8 cellular contexts compared by ENCODE assay signal in the genomic region with DNA sequence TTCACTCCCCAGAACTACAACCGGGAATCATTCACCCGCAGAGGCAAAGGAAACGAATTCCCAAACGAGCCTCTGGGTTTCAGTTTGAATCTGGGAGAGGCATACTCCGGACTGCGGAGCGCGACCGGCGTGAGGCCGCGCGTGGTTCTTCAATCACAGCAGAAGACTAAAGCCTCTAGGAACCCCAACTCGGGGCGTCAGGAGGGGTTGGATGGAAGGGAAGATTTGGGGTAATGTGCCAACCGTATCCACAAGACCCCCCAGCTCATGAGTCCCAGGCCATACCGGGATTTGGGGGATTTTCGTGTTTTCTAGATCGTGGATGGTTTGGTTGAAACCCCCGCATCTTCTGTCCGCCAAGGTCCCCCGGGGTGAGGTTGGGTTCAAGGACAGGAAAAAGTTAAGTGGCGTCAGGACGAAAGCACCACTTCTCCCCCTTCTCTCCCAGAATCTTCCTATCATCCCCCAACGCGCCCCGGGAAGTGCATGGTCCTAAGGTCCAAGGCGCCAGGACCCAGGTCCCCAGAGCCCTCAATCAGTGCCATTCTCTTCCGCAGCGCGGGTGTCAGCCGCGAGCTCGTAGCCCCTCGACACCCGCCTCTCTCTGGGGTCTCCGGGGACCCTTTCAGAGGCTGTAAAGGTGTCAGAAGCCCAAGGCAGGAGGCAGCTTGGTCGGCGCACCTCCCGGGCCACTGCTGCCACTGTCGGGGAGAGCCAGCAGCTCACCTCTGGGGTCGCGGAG. TPM values are rescaled to one million over a fixed set of nuclear protein-coding genes. Genes with fewer than 3 reads are reported as not detected.
DNase-seq lines count a peak whose midpoint lies in the region; ATAC-seq and TF ChIP-seq lines count a peak whose summit lies in the region.

No MANE protein-coding gene starts in this region.

- H3K9me3 Mint-ChIP-seq in activated CD4-positive, alpha-beta T cell treated with anti-CD3 and anti-CD28 coated beads for 36 hours (ENCODE audit: low read depth) = no peaks in the 10 kb centered on the region
- peaks cover 0 to 2% (median 0%) of the 10 kb centered on the region in 5 experiments for H3K9me3 Mint-ChIP-seq in brain

- H3K27ac ChIP-seq in tibial artery = peak overlapping the region; percentile 98 to 99

- H3K4me3 ChIP-seq in tibial artery (peak overlapping the region; percentile 63 to 87), BE2C (ENCODE audit: low read depth, low read length) (no peak overlapping the region)

- CTCF ChIA-PET in activated CD4-positive, alpha-beta T cell treated with anti-CD3 and anti-CD28 coated beads for 36 hours (lab: Charles Lee) = interaction anchor here (1.0 to 2.0 kb wide), 5 partner anchors 239 to 638 kb away, joined by 3 to 10 read pairs (median 4); partner anchors contain the start of gene RAB18

- peaks cover 53% of the 10 kb centered on the region for H3K27me3 Mint-ChIP-seq in activated CD4-positive, alpha-beta T cell treated with anti-CD3 and anti-CD28 coated beads for 36 hours
- peaks cover 89% of the 10 kb centered on the region for H3K27me3 Mint-ChIP-seq in brain

- H3K9me3 ChIP-seq in tibial artery = no peaks in the 10 kb centered on the region
- no peaks in the 10 kb centered on the region for H3K9me3 ChIP-seq in BE2C

- H3K36me3 Mint-ChIP-seq in activated CD4-positive, alpha-beta T cell treated with anti-CD3 and anti-CD28 coated beads for 36 hours (ENCODE audit: low read depth) = peaks cover 1% of the 10 kb centered on the region
- H3K36me3 Mint-ChIP-seq in brain = no peaks in the 10 kb centered on the region

- peaks cover 33% of the 10 kb centered on the region for H3K4me1 Mint-ChIP-seq in activated CD4-positive, alpha-beta T cell treated with anti-CD3 and anti-CD28 coated beads for 36 hours
- peaks cover 34% of the 10 kb centered on the region for H3K4me1 Mint-ChIP-seq in brain

- no peak for ATAC-seq in activated CD4-positive, alpha-beta T cell treated with anti-CD3 and anti-CD28 coated beads for 36 hours
- ATAC-seq in left lobe of liver = peak; percentile 33
- no peak for ATAC-seq in GM19324 (IDR thresholded peaks at IDR 0.05; ENCODE audit: low FRiP score, unreplicated experiment)

- intact Hi-C loops in activated CD4-positive, alpha-beta T cell treated with anti-CD3 and anti-CD28 coated beads for 36 hours (cut with DNase I, micrococcal nuclease) = loop anchor here (2.0 to 5.0 kb wide), 8 partner anchors 242 to 1302 kb away; partner anchors contain the start of genes ODAD2 (in 1 of the 2), RAB18 (in 1 of the 2) and WAC (in 1 of the 2)
- intact Hi-C loops in tibial artery (cut with DNase I; ENCODE audit: low total_unique reads) = loop anchor here (2.0 to 10.0 kb wide), 4 partner anchors 433 to 638 kb away; partner anchors contain the start of gene MPP7

- POLR2A ChIA-PET in activated CD4-positive, alpha-beta T cell treated with anti-CD3 and anti-CD28 coated beads for 36 hours (lab: Charles Lee) = interaction anchor here (0.5 to 0.6 kb wide), 2 partner anchors 239 to 735 kb away, joined by 3 to 6 read pairs; no protein-coding TSS in a partner anchor

- peak overlapping the region; percentile 43 for H3K27ac Mint-ChIP-seq in activated CD4-positive, alpha-beta T cell treated with anti-CD3 and anti-CD28 coated beads for 36 hours
- H3K27ac Mint-ChIP-seq in brain = peak overlapping the region in 3 of 5 experiments; percentile 48 to 75 (median 70)

- H3K27me3 ChIP-seq in tibial artery = peaks cover 0 to 4% of the 10 kb centered on the region in 2 donors
- peaks cover 84% of the 10 kb centered on the region for H3K27me3 ChIP-seq in BE2C

- peak overlapping the region; percentile 65 for H3K4me3 Mint-ChIP-seq in activated CD4-positive, alpha-beta T cell treated with anti-CD3 and anti-CD28 coated beads for 36 hours
- peak overlapping the region; percentile 82 to 93 (median 88) for H3K4me3 Mint-ChIP-seq in brain

- TF ChIP-seq CTCF in brain (conservative IDR thresholded peaks at IDR 0.05) (no peak), tibial artery (IDR thresholded peaks at IDR 0.05) (no peak), BE2C (IDR thresholded peaks at IDR 0.05; ENCODE audit: low read depth, low read length) (no peak)

- H3K4me1 ChIP-seq in tibial artery (peaks cover 0 to 41% (median 17%) of the 10 kb centered on the region in 4 donors), BE2C (no peaks in the 10 kb centered on the region)

- DNase-seq in activated CD4-positive, alpha-beta T cell treated with anti-CD3 and anti-CD28 coated beads for 36 hours = no peak
- no peak for DNase-seq in activated CD4-positive, alpha-beta T cell treated with anti-CD3 and anti-CD28 coated beads for 1 hour
- DNase-seq in left lobe of liver (ENCODE audit: low spot score) (no peak), tibial artery (peak; percentile 27 to 70), BE2C (no peak), CD1c-positive myeloid dendritic cell (ENCODE audit: extremely low spot score) (no peak)

- H3K36me3 ChIP-seq in tibial artery (no peaks in the 10 kb centered on the region), BE2C (no peaks in the 10 kb centered on the region)

RNA-seq across cellular contexts. Expression of gene MKX, which starts 1.7 kb away (rescaled TPM):
- under 1 TPM; 0.49 to 0.53 TPM for total RNA-seq in activated CD4-positive, alpha-beta T cell treated with anti-CD3 and anti-CD28 coated beads for 36 hours
- polyA plus RNA-seq in brain (ENCODE audit: insufficient read depth, low read depth, low replicate concordance) = 0.61 TPM
- 0.30 TPM for total RNA-seq in left lobe of liver
- polyA plus RNA-seq in BE2C (2012; ENCODE audit: insufficient read depth, insufficient read length, low read depth) = not detected

Comparison
In these comparisons a context has a peak if more than half of its experiments do, and no peak if none do; other contexts are left out.
1. DNase-seq: peak in tibial artery (2 of 2); none in activated CD4-positive, alpha-beta T cell treated with anti-CD3 and anti-CD28 coated beads for 36 hours (single experiment), activated CD4-positive, alpha-beta T cell treated with anti-CD3 and anti-CD28 coated beads for 1 hour (single experiment), left lobe of liver (single experiment), BE2C (single experiment) and CD1c-positive myeloid dendritic cell (single experiment).